10 cellular contexts compared by ENCODE assay signal in the genomic region with DNA sequence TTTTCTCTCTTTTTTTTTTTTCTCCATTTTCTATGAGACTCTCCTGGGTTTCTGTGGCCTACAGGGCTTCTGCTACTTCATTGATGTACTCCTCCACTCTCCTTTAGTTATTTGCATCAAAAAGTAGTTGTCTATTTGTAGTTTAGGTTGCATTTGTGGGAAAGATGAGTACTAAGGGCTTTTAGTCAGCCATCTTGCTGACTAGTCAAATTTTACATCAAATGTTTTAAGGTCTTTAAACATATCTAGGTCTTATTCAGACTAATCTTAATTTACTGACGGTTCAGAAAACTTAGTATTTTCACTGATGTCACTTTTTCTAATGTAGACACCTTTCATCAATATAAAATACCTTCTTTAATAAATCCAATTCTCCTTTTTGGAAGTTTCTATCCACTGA.
"Had no signal": no experiment of that assay in that cellular context is flagged by ENCODE, and none has a peak within 500 bp of the region (broad histone marks: within the 10 kb centered on the region; RNA-seq: fewer than 3 reads in every experiment).

No MANE protein-coding gene starts in this region.

- H3K9ac ChIP-seq: GM23248, KMS-11 had no signal

- H3K4me2 ChIP-seq: KMS-11 had no signal

- H3K36me3 ChIP-seq: HAP-1 had no signal

- ATAC-seq: HCT116 had no signal

- FAIRE-seq: HTR-8/SVneo had no signal

- H2AFZ ChIP-seq: GM23248 had no signal

- H3K9me3 ChIP-seq: HAP-1 had no signal

- DNase-seq: GM23248, GOT3, H7, HFFc6, Karpas-422, KBM-7 had no signal

- H3K27ac ChIP-seq: GM23248, KMS-11 had no signal

- H3K4me1 ChIP-seq: HAP-1 had no signal

- H3K4me3 ChIP-seq: GM23248, HAP-1 had no signal
